1 cellular context compared by ENCODE assay signal in genomic region chr6:17440811-17441210, GRCh38. TPM values are rescaled to one million over a fixed set of nuclear protein-coding genes. Genes with fewer than 3 reads are reported as not detected.
"Had no signal": no experiment of that assay in that cellular context is flagged by ENCODE, and none has a peak within 500 bp of the region (broad histone marks: within the 10 kb centered on the region; RNA-seq: fewer than 3 reads in every experiment).

No MANE protein-coding gene starts in this region.

RNA-seq across cellular contexts. Expression of gene CAP2, which starts 47.4 kb away (rescaled TPM):
- total RNA-seq: OCI-LY7 had no signal
